ENCODE assay signal across 9 cellular contexts in the genomic region with DNA sequence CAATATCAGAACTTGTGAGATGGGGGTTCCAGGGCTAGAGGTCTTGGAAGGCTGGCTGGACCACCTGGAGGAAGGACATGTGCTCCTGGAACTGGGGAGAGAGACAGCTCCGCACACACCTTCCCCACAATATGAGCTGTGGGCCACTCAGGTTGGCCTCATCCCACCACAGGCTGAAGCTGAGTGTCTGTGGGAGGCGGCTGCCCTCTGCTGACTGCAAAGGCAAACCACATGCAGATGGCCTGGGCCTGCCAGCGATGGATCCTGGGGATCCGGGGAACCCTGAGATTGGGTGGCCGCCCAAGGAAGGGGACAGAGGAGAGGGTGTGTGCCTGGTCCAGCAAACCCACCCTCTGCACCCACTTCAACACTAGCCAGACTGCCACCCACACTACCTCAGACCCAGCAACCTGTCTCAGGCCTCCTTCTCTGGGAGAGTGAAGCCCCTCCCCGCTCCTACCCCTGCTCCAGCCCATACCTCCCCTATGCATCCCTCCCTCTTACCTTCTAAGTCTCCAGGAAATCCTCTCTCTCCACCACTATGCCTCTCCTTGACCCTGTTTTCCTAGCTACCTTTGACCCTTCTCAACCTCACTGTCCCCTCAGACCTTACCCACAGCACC. TPM values are rescaled to one million over a fixed set of nuclear protein-coding genes. Genes with fewer than 3 reads are reported as not detected.
DNase-seq lines count a peak whose midpoint lies in the region; ATAC-seq, FAIRE-seq and TF ChIP-seq lines count a peak whose summit lies in the region.
"Had no signal": no experiment of that assay in that cellular context is flagged by ENCODE, and none has a peak within 500 bp of the region (broad histone marks: within the 10 kb centered on the region; RNA-seq: fewer than 3 reads in every experiment).

No MANE protein-coding gene starts in this region.

- DNase-seq in DMS53 treated with DMSO at 0.1 percent for 48 hours (lab: John Stamatoyannopoulos, UW; ENCODE audit: unreplicated experiment) (peak; percentile 11), SK-MEL-5 (ENCODE audit: low read depth, low spot score) (peak; percentile 72), frontal cortex (ENCODE audit: low spot score in 2 of 2) (peak; percentile 38 to 77), trophoblast cell (peak; percentile 51 to 72), uterus (peak; percentile 60 to 71)
- peak; percentile 41 for DNase-seq in activated gamma-delta T cell treated with anti-CD3 and anti-CD28 coated beads, Interleukin-2, amount 50 U/mL, for 16 hours (ENCODE audit: low read depth)

- H3K79me1 ChIP-seq in trophoblast cell (ENCODE audit: low read length) = peaks cover 5% of the 10 kb centered on the region

- FAIRE-seq in frontal cortex (lab: Jason Lieb, UNC) = no peak

- TF ChIP-seq EP300 in Ishikawa (IDR thresholded peaks at IDR 0.05; ENCODE audit: borderline replicate concordance) = no peak

- no peak overlapping the region for H4K91ac ChIP-seq in trophoblast cell (ENCODE audit: low read depth, low read length)

- H3K4me1 ChIP-seq in trophoblast cell (ENCODE audit: control insufficient read depth in 1 of 2, insufficient read depth in 2 of 2, low read length in 2 of 2) (peaks cover 16 to 24% of the 10 kb centered on the region in 2 experiments), uterus (peaks cover 0 to 11% of the 10 kb centered on the region in 2 donors)

- H3K9ac ChIP-seq in trophoblast cell (ENCODE audit: low read length) = no peak overlapping the region

- no peaks in the 10 kb centered on the region for H3K79me2 ChIP-seq in trophoblast cell (ENCODE audit: control insufficient read depth, insufficient read depth, low read length, poor library complexity)

- H3K36me3 ChIP-seq in trophoblast cell (ENCODE audit: control insufficient read depth in 1 of 2, insufficient read depth in 2 of 2, low read length in 2 of 2) (no peaks in the 10 kb centered on the region), uterus (no peaks in the 10 kb centered on the region)

- no peak overlapping the region for H2BK12ac ChIP-seq in trophoblast cell (ENCODE audit: low read length)

- H3K27ac ChIP-seq in trophoblast cell (ENCODE audit: low read depth, low read length) (no peak overlapping the region), uterus (no peak overlapping the region)

- intact Hi-C loops in uterus (cut with DNase I; ENCODE audit: low total_unique reads) = loop anchor here (5.0 kb wide), 1 partner anchor 195 kb away; no protein-coding TSS in a partner anchor

- in situ Hi-C loops in SK-MEL-5 (cut with HindIII; ENCODE audit: low pct_unique_long_range_greater_than_20kb, low sequenced_read_pairs) = loop anchor here (25.0 kb wide), 1 partner anchor 210 kb away; no protein-coding TSS in a partner anchor

- TF ChIP-seq RAD21 in Ishikawa (IDR thresholded peaks at IDR 0.05; ENCODE audit: low read depth) = peak; percentile 98

- H3K18ac ChIP-seq in trophoblast cell (ENCODE audit: low read length) = no peak overlapping the region

- TF ChIP-seq CTCF in uterus (IDR thresholded peaks at IDR 0.05) = peak; percentile 72 to 91 (median 82)

- H3K14ac ChIP-seq in trophoblast cell (ENCODE audit: low read length) = no peak overlapping the region

- no peak overlapping the region for H4K12ac ChIP-seq in trophoblast cell (ENCODE audit: low read depth, low read length)

- H2BK5ac ChIP-seq in trophoblast cell (ENCODE audit: low read depth, low read length, poor library complexity) = no peak overlapping the region

- no peak overlapping the region for H2BK120ac ChIP-seq in trophoblast cell (ENCODE audit: insufficient read depth, low read length, poor library complexity)

- TF ChIP-seq POLR2A in uterus (IDR thresholded peaks at IDR 0.05) = no peak

- no peaks in the 10 kb centered on the region for H3K9me3 ChIP-seq in trophoblast cell (ENCODE audit: insufficient read depth, low read depth, low read length)
- no peaks in the 10 kb centered on the region for H3K9me3 ChIP-seq in uterus

- H3K27me3 ChIP-seq in trophoblast cell (ENCODE audit: insufficient read depth, low read length) (no peaks in the 10 kb centered on the region), uterus (no peaks in the 10 kb centered on the region)

- no CpG with 5 or more reads among the region's 6 CpGs for WGBS in trophoblast cell (ENCODE audit: extremely low coverage, insufficient coverage, insufficient read length)

- H3K4me3 ChIP-seq in trophoblast cell (ENCODE audit: low read depth, low read length) = no peak overlapping the region
- no peak overlapping the region for H3K4me3 ChIP-seq in uterus

- H3K23ac ChIP-seq in trophoblast cell (ENCODE audit: low read length) = no peak overlapping the region

- no peak overlapping the region for H3K4ac ChIP-seq in trophoblast cell (ENCODE audit: low read depth, low read length)

- ATAC-seq in GM18870 (IDR thresholded peaks at IDR 0.05; ENCODE audit: unreplicated experiment) = no peak

- H2AFZ ChIP-seq in trophoblast cell (ENCODE audit: insufficient read depth, low read length, poor library complexity) = no peak overlapping the region

- no peak overlapping the region for H2AK5ac ChIP-seq in trophoblast cell (ENCODE audit: low read length)

- H3K4me2 ChIP-seq in trophoblast cell (ENCODE audit: low read length) = no peak overlapping the region

- no peak overlapping the region for H4K8ac ChIP-seq in trophoblast cell (ENCODE audit: low read depth, low read length)

TF ChIP-seq in Ishikawa, 13 proteins besides CTCF, POLR2A, EP300 and RAD21:
- no peak for TF ChIP-seq TCF12 (IDR thresholded peaks at IDR 0.05; ENCODE audit: low read depth)
- TF ChIP-seq, protein P1, sequence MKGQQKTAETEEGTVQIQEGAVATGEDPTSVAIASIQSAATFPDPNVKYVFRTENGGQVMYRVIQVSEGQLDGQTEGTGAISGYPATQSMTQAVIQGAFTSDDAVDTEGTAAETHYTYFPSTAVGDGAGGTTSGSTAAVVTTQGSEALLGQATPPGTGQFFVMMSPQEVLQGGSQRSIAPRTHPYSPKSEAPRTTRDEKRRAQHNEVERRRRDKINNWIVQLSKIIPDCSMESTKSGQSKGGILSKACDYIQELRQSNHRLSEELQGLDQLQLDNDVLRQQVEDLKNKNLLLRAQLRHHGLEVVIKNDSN (IDR thresholded peaks at IDR 0.05) = no peak
- no peak for TF ChIP-seq FOXM1 (IDR thresholded peaks at IDR 0.05; ENCODE audit: borderline replicate concordance, low read depth)
- no peak for TF ChIP-seq TEAD4 (IDR thresholded peaks at IDR 0.05)
- no peak for TF ChIP-seq YY1 (IDR thresholded peaks at IDR 0.05; ENCODE audit: low read depth)

RNA-seq across cellular contexts. Expression of a gene that starts 44.8 kb away (rescaled TPM):
- not detected in 2 replicates for total RNA-seq in SK-MEL-5 (2014; rRNA removed; shearing (Covaris generic))
- 0.46 and 1.6 TPM in 2 replicates for polyA plus RNA-seq in SK-MEL-5 (2015; cell fraction: cytosol; rRNA removed)
- polyA plus RNA-seq in SK-MEL-5 (2015; cell fraction: nucleus; rRNA removed) = not detected in 2 replicates
- total RNA-seq in frontal cortex (not detected), uterus (1 to 10 TPM in 2 of 4 donors, not detected in 2; 1.1 to 2.3 TPM)
- polyA plus RNA-seq in trophoblast cell (2013) = 217 and 235 TPM in 2 replicates
- total RNA-seq: T-helper 2 cell treated with Interferon-gamma antibody and Interleukin-4, amounts not matched to agents 100 ng/mL and 5 ng/mL, for 36 hours had no signal

Comparison
In these comparisons a context has a peak if more than half of its experiments do, and no peak if none do; other contexts are left out.
1. DNase-seq: peak in every context shown above with its lines; median percentile 72 in SK-MEL-5; 66 in uterus; 62 in trophoblast cell; 58 in frontal cortex; 41 in activated gamma-delta T cell treated with anti-CD3 and anti-CD28 coated beads, Interleukin-2, amount 50 U/mL, for 16 hours; 11 in DMS53 treated with DMSO at 0.1 percent for 48 hours.